10 cellular contexts compared by ENCODE assay signal in genomic region chr16:22787456-22788189, GRCh38. TPM values are rescaled to one million over a fixed set of nuclear protein-coding genes. Genes with fewer than 3 reads are reported as not detected.
DNase-seq lines count a peak whose midpoint lies in the region; ATAC-seq, FAIRE-seq and TF ChIP-seq lines count a peak whose summit lies in the region.
"Had no signal": no experiment of that assay in that cellular context is flagged by ENCODE, and none has a peak within 500 bp of the region (broad histone marks: within the 10 kb centered on the region; RNA-seq: fewer than 3 reads in every experiment).

No MANE protein-coding gene starts in this region.

- H3K9me3 Mint-ChIP-seq in activated T-helper 2 cell treated with anti-CD3 and anti-CD28 coated beads, Interferon-gamma antibody, Interleukin-2, Interleukin-4, amounts not matched to agents 10 μg/mL and 5 μg/mL and 100 μg/mL, durations not matched to agents 14 hours and 24 hours and 36 hours: no peaks in the 10 kb centered on the region
- H3K9me3 Mint-ChIP-seq in CD4-positive, alpha-beta T cell: no peaks in the 10 kb centered on the region

- no peak overlapping the region for H3K4me3 ChIP-seq in hepatocyte
- no peak overlapping the region for H3K4me3 ChIP-seq in suprapubic skin

- H3K79me2 ChIP-seq in hepatocyte: no peaks in the 10 kb centered on the region

- H3K27me3 Mint-ChIP-seq in activated T-helper 2 cell treated with anti-CD3 and anti-CD28 coated beads, Interferon-gamma antibody, Interleukin-2, Interleukin-4, amounts not matched to agents 10 μg/mL and 5 μg/mL and 100 μg/mL, durations not matched to agents 14 hours and 24 hours and 36 hours (ENCODE audit: low read depth): peaks cover 14% of the 10 kb centered on the region
- peaks cover 6% of the 10 kb centered on the region for H3K27me3 Mint-ChIP-seq in CD4-positive, alpha-beta T cell

- CTCF ChIA-PET in CD4-positive, alpha-beta T cell (lab: Charles Lee): no interaction called here

- no peaks in the 10 kb centered on the region for H3K36me3 ChIP-seq in hepatocyte (replicated peaks; ENCODE audit: insufficient read depth, low read depth)
- H3K36me3 ChIP-seq in suprapubic skin: no peaks in the 10 kb centered on the region

- DNase-seq in AG08395 (ENCODE audit: low spot score) (peak; percentile 90), H54 (ENCODE audit: insufficient read length, low spot score) (peak; percentile 17), SK-MEL-5 (ENCODE audit: low read depth, low spot score) (peak; percentile 43), hepatocyte (ENCODE audit: low spot score) (peak; percentile 51), NCI-H510A treated with DMSO at 0.1 percent for 48 hours (lab: John Stamatoyannopoulos, UW) (no peak), suprapubic skin (ENCODE audit: low spot score in 2 of 2) (no peak)
- DNase-seq in activated T-helper 2 cell treated with anti-CD3 and anti-CD28 coated beads, Interferon-gamma antibody, Interleukin-2, Interleukin-4, amounts not matched to agents 10 μg/mL and 5 μg/mL and 100 μg/mL, durations not matched to agents 14 hours and 24 hours and 36 hours (ENCODE audit: low spot score): no peak
- DNase-seq in CD4-positive, alpha-beta T cell: no peak
- DNase-seq: Caco-2; stimulated activated CD4-positive, alpha-beta T cell treated with anti-CD3 and anti-CD28 coated beads, Interleukin-1b, Interleukin-23, amount 100 ng/mL, for 48 hours had no signal

- TF ChIP-seq EP300 in suprapubic skin (IDR thresholded peaks at IDR 0.05): no peak

- TF ChIP-seq POLR2A in H54 (IDR thresholded peaks at IDR 0.05; ENCODE audit: low read depth, low read length) (no peak), suprapubic skin (IDR thresholded peaks at IDR 0.05) (no peak)

- H3K27ac Mint-ChIP-seq in activated T-helper 2 cell treated with anti-CD3 and anti-CD28 coated beads, Interferon-gamma antibody, Interleukin-2, Interleukin-4, amounts not matched to agents 10 μg/mL and 5 μg/mL and 100 μg/mL, durations not matched to agents 14 hours and 24 hours and 36 hours: no peak overlapping the region
- H3K27ac Mint-ChIP-seq in CD4-positive, alpha-beta T cell: no peak overlapping the region

- H2AFZ ChIP-seq in hepatocyte: no peak overlapping the region

- H3K9me2 ChIP-seq in hepatocyte (replicated peaks; ENCODE audit: insufficient read depth): no peaks in the 10 kb centered on the region

- H3K27ac ChIP-seq in hepatocyte (no peak overlapping the region), suprapubic skin (no peak overlapping the region)
- H3K27ac ChIP-seq in CD4-positive, alpha-beta T cell (ENCODE audit: low read depth, low read length): no peak overlapping the region

- FAIRE-seq in H54 (lab: Jason Lieb, UNC): no peak

- no peak for ATAC-seq in CD4-positive, alpha-beta T cell (ENCODE audit: poor library complexity)

- in situ Hi-C loops in SK-MEL-5 (cut with HindIII; ENCODE audit: low pct_unique_long_range_greater_than_20kb, low sequenced_read_pairs): no loop called here

- no peak overlapping the region for H3K4me3 Mint-ChIP-seq in activated T-helper 2 cell treated with anti-CD3 and anti-CD28 coated beads, Interferon-gamma antibody, Interleukin-2, Interleukin-4, amounts not matched to agents 10 μg/mL and 5 μg/mL and 100 μg/mL, durations not matched to agents 14 hours and 24 hours and 36 hours (ENCODE audit: low read depth)
- H3K4me3 Mint-ChIP-seq in CD4-positive, alpha-beta T cell: no peak overlapping the region

- H4K20me1 ChIP-seq in hepatocyte (ENCODE audit: insufficient read depth, poor library complexity, severe bottlenecking): no peaks in the 10 kb centered on the region

- no peaks in the 10 kb centered on the region for H3K36me3 Mint-ChIP-seq in activated T-helper 2 cell treated with anti-CD3 and anti-CD28 coated beads, Interferon-gamma antibody, Interleukin-2, Interleukin-4, amounts not matched to agents 10 μg/mL and 5 μg/mL and 100 μg/mL, durations not matched to agents 14 hours and 24 hours and 36 hours (ENCODE audit: low read depth)
- no peaks in the 10 kb centered on the region for H3K36me3 Mint-ChIP-seq in CD4-positive, alpha-beta T cell (ENCODE audit: low read depth)

- intact Hi-C loops in activated T-helper 2 cell treated with anti-CD3 and anti-CD28 coated beads, Interferon-gamma antibody, Interleukin-2, Interleukin-4, amounts not matched to agents 10 μg/mL and 5 μg/mL and 100 μg/mL, durations not matched to agents 14 hours and 24 hours and 36 hours (cut with micrococcal nuclease): no loop called here
- intact Hi-C loops in CD4-positive, alpha-beta T cell (cut with DNase I, micrococcal nuclease): no loop called here

- H3K9me3 ChIP-seq in hepatocyte (ENCODE audit: low read depth) (no peaks in the 10 kb centered on the region), suprapubic skin (no peaks in the 10 kb centered on the region)
- no peaks in the 10 kb centered on the region for H3K9me3 ChIP-seq in CD4-positive, alpha-beta T cell (ENCODE audit: control insufficient read depth, low read length)
- H3K9me3 ChIP-seq: Caco-2 had no signal

- WGBS in hepatocyte (ENCODE audit: low lambda C conversion rate, missing lambda C conversion rate): 66% methylated on average over 10 of the region's 10 CpGs
- WGBS in suprapubic skin: 39% methylated on average over 10 of the region's 10 CpGs

- peaks cover 10% of the 10 kb centered on the region for H3K4me1 Mint-ChIP-seq in activated T-helper 2 cell treated with anti-CD3 and anti-CD28 coated beads, Interferon-gamma antibody, Interleukin-2, Interleukin-4, amounts not matched to agents 10 μg/mL and 5 μg/mL and 100 μg/mL, durations not matched to agents 14 hours and 24 hours and 36 hours (ENCODE audit: low read depth)
- no peaks in the 10 kb centered on the region for H3K4me1 Mint-ChIP-seq in CD4-positive, alpha-beta T cell (ENCODE audit: low read depth)

- H3K4me1 ChIP-seq in hepatocyte (ENCODE audit: insufficient read depth) (no peaks in the 10 kb centered on the region), suprapubic skin (peaks cover 13% of the 10 kb centered on the region)
- H3K4me1 ChIP-seq: Caco-2 had no signal

- no peak for TF ChIP-seq CTCF in hepatocyte (IDR thresholded peaks at IDR 0.05; ENCODE audit: poor library complexity)
- no peak for TF ChIP-seq CTCF in suprapubic skin (IDR thresholded peaks at IDR 0.05)
- TF ChIP-seq CTCF in CD4-positive, alpha-beta T cell (IDR thresholded peaks at IDR 0.05): no peak

- no peaks in the 10 kb centered on the region for H3K27me3 ChIP-seq in hepatocyte
- no peaks in the 10 kb centered on the region for H3K27me3 ChIP-seq in suprapubic skin
- no peaks in the 10 kb centered on the region for H3K27me3 ChIP-seq in CD4-positive, alpha-beta T cell (ENCODE audit: control insufficient read depth, insufficient read depth, low read length)

- POLR2A ChIA-PET in CD4-positive, alpha-beta T cell (lab: Charles Lee): no interaction called here

- no peak overlapping the region for H3K4me2 ChIP-seq in hepatocyte

RNA-seq across cellular contexts. Expression of gene HS3ST2, which starts 26.3 kb away (rescaled TPM):
- total RNA-seq in SK-MEL-5 (2014; rRNA removed; shearing (Covaris generic)): not detected in 2 replicates
- not detected in 2 replicates for polyA plus RNA-seq in SK-MEL-5 (2015; cell fraction: cytosol; rRNA removed)
- polyA plus RNA-seq in SK-MEL-5 (2015; cell fraction: nucleus; rRNA removed): not detected in 2 replicates
- total RNA-seq in hepatocyte (0.17 TPM in 1 of 2 replicates, not detected in the other), suprapubic skin (1 to 10 TPM in 3 of 4 donors, under 1 TPM in 1; 0.30 to 1.7 (median 1.2) TPM)
- polyA plus RNA-seq in hepatocyte: 0.36 TPM in 1 of 2 replicates, not detected in the other
- not detected in 2 replicates for total RNA-seq in activated T-helper 2 cell treated with anti-CD3 and anti-CD28 coated beads, Interferon-gamma antibody, Interleukin-2, Interleukin-4, amounts not matched to agents 10 μg/mL and 5 μg/mL and 100 μg/mL, durations not matched to agents 14 hours and 24 hours and 36 hours
- total RNA-seq in CD4-positive, alpha-beta T cell: not detected
- total RNA-seq: Caco-2 had no signal

Comparison
In these comparisons a context has a peak if more than half of its experiments do, and no peak if none do; other contexts are left out.
1. DNase-seq: peak in AG08395 (single experiment), H54 (single experiment), SK-MEL-5 (single experiment) and hepatocyte (single experiment); none in activated T-helper 2 cell treated with anti-CD3 and anti-CD28 coated beads, Interferon-gamma antibody, Interleukin-2, Interleukin-4, amounts not matched to agents 10 μg/mL and 5 μg/mL and 100 μg/mL, durations not matched to agents 14 hours and 24 hours and 36 hours (single experiment), NCI-H510A treated with DMSO at 0.1 percent for 48 hours (single experiment), suprapubic skin (0 of 2) and CD4-positive, alpha-beta T cell (0 of 10).